In genomic region chr10:88608052-88608732, GRCh38 we compare ENCODE assay signal across 28 cellular contexts. TPM values are rescaled to one million over a fixed set of nuclear protein-coding genes. Genes with fewer than 3 reads are reported as not detected.
DNase-seq lines count a peak whose midpoint lies in the region; ATAC-seq, FAIRE-seq and TF ChIP-seq lines count a peak whose summit lies in the region.
"Had no signal": no experiment of that assay in that cellular context is flagged by ENCODE, and none has a peak within 500 bp of the region (broad histone marks: within the 10 kb centered on the region; RNA-seq: fewer than 3 reads in every experiment).

No MANE protein-coding gene starts in this region.

- peak; percentile 13 for FAIRE-seq in GM12891 (lab: Jason Lieb, UNC)
- FAIRE-seq: D721Med had no signal

- peaks cover 6% of the 10 kb centered on the region for H3K4me1 Mint-ChIP-seq in activated B cell treated with CpG ODN at 0.5 μM for 24 hours
- H3K4me1 Mint-ChIP-seq: activated naive CD8-positive, alpha-beta T cell treated with anti-CD3 and anti-CD28 coated beads, Interleukin-2, amount 10 ng/mL, durations not matched to agents 7 days and 5 days; naive thymus-derived CD4-positive, alpha-beta T cell had no signal

- no peak overlapping the region for H3K4me3 Mint-ChIP-seq in activated B cell treated with CpG ODN at 0.5 μM for 24 hours
- H3K4me3 Mint-ChIP-seq: activated naive CD8-positive, alpha-beta T cell treated with anti-CD3 and anti-CD28 coated beads, Interleukin-2, amount 10 ng/mL, durations not matched to agents 7 days and 5 days; IgD-negative memory B cell; naive thymus-derived CD4-positive, alpha-beta T cell had no signal

- no peaks in the 10 kb centered on the region for H3K36me3 Mint-ChIP-seq in activated B cell treated with CpG ODN at 0.5 μM for 24 hours (ENCODE audit: low read depth)
- H3K36me3 Mint-ChIP-seq: activated naive CD8-positive, alpha-beta T cell treated with anti-CD3 and anti-CD28 coated beads, Interleukin-2, amount 10 ng/mL, durations not matched to agents 7 days and 5 days; IgD-negative memory B cell; naive thymus-derived CD4-positive, alpha-beta T cell had no signal

- DNase-seq in GM12891 (ENCODE audit: insufficient read length, low spot score) (no peak), activated B cell treated with CpG ODN at 0.5 μM for 24 hours (no peak), NCI-H774 (lab: John Stamatoyannopoulos, UW) (no peak), HT-29 (ENCODE audit: low spot score) (no peak)
- DNase-seq: activated effector memory CD4-positive, alpha-beta T cell treated with Interleukin-2 at 50 U/mL for 16 hours; activated naive CD8-positive, alpha-beta T cell treated with anti-CD3 and anti-CD28 coated beads, Interleukin-2, amount 10 ng/mL, durations not matched to agents 7 days and 5 days; cerebellar nuclear complex; heart left ventricle; left colon; naive thymus-derived CD4-positive, alpha-beta T cell; NCI-H1417 treated with DMSO at 0.1 percent for 48 hours; NCI-H510A; right cardiac atrium; stimulated activated CD4-positive, alpha-beta T cell treated with anti-CD3 and anti-CD28 coated beads, Interleukin-12 subunit alpha, Interleukin-12 subunit beta, amount 100 ng/mL, for 4 hours; trophoblast cell; WERI-Rb-1 had no signal

- no peak for TF ChIP-seq CTCF in activated B cell treated with CpG ODN at 0.5 μM for 24 hours (IDR thresholded peaks at IDR 0.05)

- H3K27me3 Mint-ChIP-seq in activated B cell treated with CpG ODN at 0.5 μM for 24 hours: no peaks in the 10 kb centered on the region
- H3K27me3 Mint-ChIP-seq: IgD-negative memory B cell had no signal

- no peaks in the 10 kb centered on the region for H3K9me3 Mint-ChIP-seq in activated B cell treated with CpG ODN at 0.5 μM for 24 hours
- H3K9me3 Mint-ChIP-seq: activated naive CD8-positive, alpha-beta T cell treated with anti-CD3 and anti-CD28 coated beads, Interleukin-2, amount 10 ng/mL, durations not matched to agents 7 days and 5 days; IgD-negative memory B cell had no signal

- no peak for TF ChIP-seq POLR2A in GM12891 (IDR thresholded peaks at IDR 0.05; ENCODE audit: low read depth, low read length)

- POLR2A ChIA-PET in activated B cell treated with CpG ODN at 0.5 μM for 24 hours (lab: Charles Lee): no interaction called here

- CTCF ChIA-PET in activated B cell treated with CpG ODN at 0.5 μM for 24 hours (lab: Charles Lee): interaction anchor here (0.5 kb wide), 1 partner anchor 183 kb away, joined by 3 read pairs; no protein-coding TSS in a partner anchor

- ATAC-seq in GM19351 (IDR thresholded peaks at IDR 0.05; ENCODE audit: unreplicated experiment): peak; percentile 73
- peak; percentile 65 for ATAC-seq in HG02852 (IDR thresholded peaks at IDR 0.05; ENCODE audit: unreplicated experiment)
- ATAC-seq in activated B cell treated with CpG ODN at 0.5 μM for 24 hours (ENCODE audit: low read depth): peak; percentile 45
- ATAC-seq in GM19467 (IDR thresholded peaks at IDR 0.05; ENCODE audit: unreplicated experiment): no peak
- no peak for ATAC-seq in HG03342 (IDR thresholded peaks at IDR 0.05; ENCODE audit: unreplicated experiment)
- ATAC-seq: heart left ventricle; left colon; naive thymus-derived CD4-positive, alpha-beta T cell; right cardiac atrium had no signal

- intact Hi-C loops in activated B cell treated with CpG ODN at 0.5 μM for 24 hours (cut with micrococcal nuclease): no loop called here

- peak overlapping the region; percentile 3 for H3K27ac Mint-ChIP-seq in activated B cell treated with CpG ODN at 0.5 μM for 24 hours
- H3K27ac Mint-ChIP-seq: activated naive CD8-positive, alpha-beta T cell treated with anti-CD3 and anti-CD28 coated beads, Interleukin-2, amount 10 ng/mL, durations not matched to agents 7 days and 5 days; naive thymus-derived CD4-positive, alpha-beta T cell had no signal

TF ChIP-seq in GM12891, 5 proteins besides CTCF, POLR2A, EP300 and RAD21:
- TF ChIP-seq POLR2AphosphoS5 (IDR thresholded peaks at IDR 0.05; ENCODE audit: low read depth, low read length) (no peak), PAX5 (IDR thresholded peaks at IDR 0.05; ENCODE audit: insufficient read depth, low read length, severe bottlenecking) (no peak), SPI1 (IDR thresholded peaks at IDR 0.05; ENCODE audit: low read depth, low read length) (no peak), TAF1 (IDR thresholded peaks at IDR 0.05; ENCODE audit: low read depth, low read length) (no peak), POU2F2 (IDR thresholded peaks at IDR 0.05; ENCODE audit: low read depth, low read length) (no peak)

RNA-seq across cellular contexts. Expression of gene LIPJ, which starts 21.6 kb away (rescaled TPM):
- polyA plus RNA-seq in GM12891 (2012; ENCODE audit: low read depth, missing spikeins): not detected
- 0.07 and 0.31 TPM in 2 replicates for total RNA-seq in activated B cell treated with CpG ODN at 0.5 μM for 24 hours
- total RNA-seq in HT-29 (2014; rRNA removed; shearing (Covaris generic)): not detected in 2 replicates
- total RNA-seq: heart left ventricle, M059J, mesenteric fat pad, SK-MEL-5 had no signal
- polyA plus RNA-seq: IgD-negative memory B cell; naive thymus-derived CD4-positive, alpha-beta T cell had no signal

RNA-seq across cellular contexts. Expression of gene RNLS, which starts 25.1 kb away (rescaled TPM):
- 4.9 TPM for polyA plus RNA-seq in GM12891 (2012; ENCODE audit: low read depth, missing spikeins)
- total RNA-seq in activated B cell treated with CpG ODN at 0.5 μM for 24 hours: 4.9 and 5.7 TPM in 2 replicates
- total RNA-seq in HT-29 (2014; rRNA removed; shearing (Covaris generic)): 20.8 and 25.1 TPM in 2 replicates

RNA-seq across cellular contexts. Expression of gene LIPF, which starts 56.0 kb away (rescaled TPM):
- not detected for polyA plus RNA-seq in GM12891 (2012; ENCODE audit: low read depth, missing spikeins)
- not detected in 2 replicates for total RNA-seq in activated B cell treated with CpG ODN at 0.5 μM for 24 hours
- total RNA-seq in HT-29 (2014; rRNA removed; shearing (Covaris generic)): not detected in 2 replicates
- total RNA-seq: activated naive CD8-positive, alpha-beta T cell treated with anti-CD3 and anti-CD28 coated beads, Interleukin-2, amount 10 ng/mL, durations not matched to agents 7 days and 5 days; heart left ventricle; left colon; M059J; mesenteric fat pad; naive thymus-derived CD4-positive, alpha-beta T cell; osteoblast; right cardiac atrium; RPMI7951; SK-MEL-5; T-helper 2 cell treated with Interferon-gamma antibody and Interleukin-4, amounts not matched to agents 100 ng/mL and 5 ng/mL, for 36 hours had no signal
- polyA plus RNA-seq: IgD-negative memory B cell; naive thymus-derived CD4-positive, alpha-beta T cell had no signal

Comparison
In these comparisons a context has a peak if more than half of its experiments do, and no peak if none do; other contexts are left out.
1. ATAC-seq: peak in GM19351 (single experiment), HG02852 (single experiment) and activated B cell treated with CpG ODN at 0.5 μM for 24 hours (single experiment); none in GM19467 (single experiment) and HG03342 (single experiment).